Comparison of ENCODE assay signal across 11 cellular contexts in the genomic region with DNA sequence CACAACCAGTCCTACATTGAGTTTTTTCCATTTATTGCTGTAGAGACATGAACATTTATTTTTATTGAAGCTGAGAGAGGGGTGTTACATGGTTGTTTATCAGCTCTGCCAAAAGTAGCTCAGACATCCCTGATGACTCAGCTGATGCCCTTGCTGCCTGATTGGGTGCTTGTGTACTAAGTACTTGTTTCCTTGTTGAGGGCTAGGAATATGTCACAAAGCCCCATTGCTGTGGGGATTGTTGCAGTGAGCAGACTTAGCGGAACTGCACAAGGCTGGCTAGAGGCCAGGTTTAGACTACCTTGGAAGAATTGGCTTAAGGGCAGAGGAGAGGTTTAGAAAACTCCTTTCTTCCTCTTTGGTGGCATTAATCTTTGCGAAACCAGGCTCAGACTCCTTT.
DNase-seq lines count a peak whose midpoint lies in the region; ATAC-seq, FAIRE-seq and TF ChIP-seq lines count a peak whose summit lies in the region.
"Had no signal": no experiment of that assay in that cellular context is flagged by ENCODE, and none has a peak within 500 bp of the region (broad histone marks: within the 10 kb centered on the region; RNA-seq: fewer than 3 reads in every experiment).

No MANE protein-coding gene starts in this region.

- H3K27ac ChIP-seq in small intestine (ENCODE audit: low read depth in 1 of 2, low read length in 1 of 2), result no peak overlapping the region
- H3K27ac ChIP-seq: C4-2B had no signal

- FAIRE-seq in small intestine (lab: Jason Lieb, UNC), result no peak

- 35 to 57% (median 56%) methylated on average over 2 of the region's 2 CpGs for WGBS in small intestine, 3 donors

- no peaks in the 10 kb centered on the region for H3K27me3 ChIP-seq in small intestine (ENCODE audit: control insufficient read depth in 2 of 2, insufficient read depth in 2 of 2, low read length in 2 of 2)

- no peaks in the 10 kb centered on the region for H3K4me1 ChIP-seq in small intestine (ENCODE audit: control insufficient read depth in 2 of 2, insufficient read depth in 1 of 2, low read depth in 1 of 2, low read length in 1 of 2)

- TF ChIP-seq CTCF in fibroblast of pulmonary artery (IDR thresholded peaks at IDR 0.05; ENCODE audit: low read length, missing control alignments), result no peak

- H3K9me3 ChIP-seq in small intestine (ENCODE audit: control insufficient read depth, low read depth), result no peaks in the 10 kb centered on the region

- peak; percentile 63 for DNase-seq in AG08395 (ENCODE audit: low spot score)
- peak; percentile 26 for DNase-seq in GDM1 (lab: John Stamatoyannopoulos, UW)
- peak; percentile 5 for DNase-seq in NCI-H446 treated with DMSO at 0.1 percent for 48 hours (lab: John Stamatoyannopoulos, UW)
- peak; percentile 38 for DNase-seq in fibroblast of pulmonary artery (ENCODE audit: low read depth)
- no peak for DNase-seq in NCI-H1092 (lab: John Stamatoyannopoulos, UW)
- DNase-seq in small intestine, result no peak
- DNase-seq: activated CD8-positive, alpha-beta memory T cell treated with anti-CD3 and anti-CD28 coated beads, Interleukin-2, amount 50 U/mL, for 48 hours; aorta had no signal

- H3K4me3 ChIP-seq in fibroblast of pulmonary artery (replicated peaks; ENCODE audit: low read depth, low read length) (no peak overlapping the region), small intestine (ENCODE audit: low read depth in 1 of 2, low read length in 2 of 2) (no peak overlapping the region)

- ATAC-seq in GM18517 (IDR thresholded peaks at IDR 0.05; ENCODE audit: unreplicated experiment) (no peak), GM19397 (IDR thresholded peaks at IDR 0.05; ENCODE audit: unreplicated experiment) (no peak)

- H3K36me3 ChIP-seq in small intestine (ENCODE audit: control insufficient read depth in 2 of 2, insufficient read depth in 2 of 2, low read length in 2 of 2), result no peaks in the 10 kb centered on the region

Comparison
In these comparisons a context has a peak if more than half of its experiments do, and no peak if none do; other contexts are left out.
1. DNase-seq: peak in AG08395 (single experiment), GDM1 (single experiment), NCI-H446 treated with DMSO at 0.1 percent for 48 hours (single experiment) and fibroblast of pulmonary artery (single experiment); none in NCI-H1092 (single experiment) and small intestine (single experiment).